In the genomic region with DNA sequence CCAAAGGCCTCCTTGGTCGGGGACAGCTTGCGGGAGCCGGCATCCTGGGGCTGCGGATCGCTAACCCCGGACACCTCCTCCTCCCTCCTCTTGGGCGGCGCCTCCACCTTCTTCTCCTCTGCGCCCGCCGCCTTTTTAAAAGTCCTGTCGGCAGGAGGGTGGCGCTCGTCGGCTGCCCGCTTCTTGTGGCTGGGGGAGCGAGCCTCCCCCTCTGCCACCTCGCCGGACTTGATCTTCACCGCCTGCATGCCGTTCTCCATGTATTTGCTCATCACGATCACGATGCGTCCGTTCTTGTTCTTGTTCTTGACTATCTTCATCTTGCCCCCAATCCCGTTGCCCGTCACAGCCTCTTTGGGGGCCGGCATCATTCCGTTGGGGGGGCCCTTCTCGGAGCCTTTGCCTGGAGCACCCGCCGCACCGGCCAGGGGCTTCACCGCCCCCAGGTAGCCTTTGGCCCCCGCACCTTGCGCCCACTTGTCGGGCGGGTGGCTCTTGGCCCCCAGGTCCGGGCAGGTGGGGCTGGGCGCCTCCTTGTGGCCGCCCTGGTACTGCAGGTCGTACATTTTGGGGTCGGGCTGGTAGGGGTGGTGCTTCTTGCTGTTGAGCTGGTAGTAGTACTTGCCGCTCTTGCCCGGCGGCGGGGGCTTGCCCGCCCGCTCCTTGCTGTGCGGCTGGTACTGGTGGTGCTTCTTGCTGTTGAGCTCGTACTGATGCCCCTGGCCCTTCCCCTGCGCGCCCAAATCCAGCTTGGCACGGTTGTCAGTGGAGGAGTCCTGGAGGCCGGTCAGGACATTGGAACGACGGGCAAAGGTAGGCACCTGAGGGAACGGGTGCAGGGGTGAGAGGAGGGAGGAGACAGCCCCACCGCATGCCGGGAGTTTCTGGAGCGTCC, we compare ENCODE assay signal across 8 cellular contexts. TPM values are rescaled to one million over a fixed set of nuclear protein-coding genes. Genes with fewer than 3 reads are reported as not detected.
DNase-seq lines count a peak whose midpoint lies in the region; ATAC-seq and TF ChIP-seq lines count a peak whose summit lies in the region.

No MANE protein-coding gene starts in this region.

- H3K9me3 ChIP-seq in ovary = no peaks in the 10 kb centered on the region

- H3K4me1 Mint-ChIP-seq in chondrocyte (ENCODE audit: low read depth) = peaks cover 35% of the 10 kb centered on the region

- H3K4me3 ChIP-seq in GM06990 (replicated peaks; ENCODE audit: low read depth, low read length) (no peak overlapping the region), ovary (no peak overlapping the region)

- peaks cover 6% of the 10 kb centered on the region for H3K36me3 ChIP-seq in GM06990 (ENCODE audit: control insufficient read depth, insufficient read depth, low read length)
- no peaks in the 10 kb centered on the region for H3K36me3 ChIP-seq in ovary

- no peak for TF ChIP-seq POLR2A in ovary (IDR thresholded peaks at IDR 0.05)

- H3K27ac Mint-ChIP-seq in chondrocyte (ENCODE audit: unreplicated experiment) = no peak overlapping the region

- ATAC-seq in GM18873 (IDR thresholded peaks at IDR 0.05; ENCODE audit: low FRiP score, unreplicated experiment) = no peak

- DNase-seq in GM06990 (ENCODE audit: extremely low read depth, insufficient read length) (no peak), NAMALWA (ENCODE audit: low spot score) (peak; percentile 55), chondrocyte (ENCODE audit: low spot score) (no peak), ovary (peak in 1 of 5 donors; percentile 53), DMS79 (lab: John Stamatoyannopoulos, UW) (no peak), superior temporal gyrus (ENCODE audit: extremely low spot score) (no peak), NCI-H2107 (lab: John Stamatoyannopoulos, UW) (no peak)

- no peak for TF ChIP-seq EP300 in ovary (IDR thresholded peaks at IDR 0.05)

- no peak overlapping the region for H3K4me3 Mint-ChIP-seq in chondrocyte (ENCODE audit: unreplicated experiment)

- no peaks in the 10 kb centered on the region for H3K27me3 Mint-ChIP-seq in chondrocyte (ENCODE audit: low read depth)

- intact Hi-C loops in ovary (cut with DNase I) = no loop called here

- H3K9me3 Mint-ChIP-seq in chondrocyte (ENCODE audit: low read depth) = no peaks in the 10 kb centered on the region

- no peak overlapping the region for H3K27ac ChIP-seq in ovary

- WGBS in ovary, 3 donors = 86 to 88% (median 86%) methylated on average over 61 of the region's 61 CpGs

- peaks cover 25% of the 10 kb centered on the region for H3K4me1 ChIP-seq in ovary (ENCODE audit: insufficient read depth)

- TF ChIP-seq CTCF in GM06990 (IDR thresholded peaks at IDR 0.05; ENCODE audit: insufficient read depth, low read length, poor library complexity, severe bottlenecking) = peak; percentile 61
- peak; percentile 85 for TF ChIP-seq CTCF in chondrocyte (IDR thresholded peaks at IDR 0.05)
- peak in 2 of 3 donors; percentile 26 to 45 for TF ChIP-seq CTCF in ovary (IDR thresholded peaks at IDR 0.05)

- peaks cover 8% of the 10 kb centered on the region for H3K36me3 Mint-ChIP-seq in chondrocyte (ENCODE audit: low read depth)

- H3K27me3 ChIP-seq in GM06990 (replicated peaks; ENCODE audit: control insufficient read depth, insufficient read depth, low read length) = no peaks in the 10 kb centered on the region
- H3K27me3 ChIP-seq in ovary = no peaks in the 10 kb centered on the region

RNA-seq across cellular contexts. Expression of gene CBX4, which starts 4.4 kb away (rescaled TPM):
- total RNA-seq in chondrocyte = 26.7 to 27.2 TPM (median 26.8 TPM) in 3 replicates
- 10 to 100 TPM in 6 of 7 donors, 1 to 10 TPM in 1; 5.5 to 27.9 (median 16.5) TPM for total RNA-seq in ovary
- 10 to 100 TPM in 1 of 2 donors, 1 to 10 TPM in 1; 7.8 to 10.7 TPM for polyA plus RNA-seq in ovary

RNA-seq across cellular contexts. Expression of gene CBX8, which starts 37.9 kb away (rescaled TPM):
- 4.6 to 8.3 TPM (median 6.1 TPM) in 3 replicates for total RNA-seq in chondrocyte
- total RNA-seq in ovary = 1 to 10 TPM in 6 of 7 donors, under 1 TPM in 1; 0.60 to 7.0 (median 3.9) TPM
- 1 to 10 TPM; 1.1 to 3.2 TPM for polyA plus RNA-seq in ovary

RNA-seq across cellular contexts. Expression of gene CBX2, which starts 56.9 kb away (rescaled TPM):
- total RNA-seq in chondrocyte (4.1 to 11.8 TPM (median 4.9 TPM) in 3 replicates), ovary (1 to 10 TPM; 2.1 to 5.7 (median 4.8) TPM)
- polyA plus RNA-seq in ovary = 1 to 10 TPM in 1 of 2 donors, under 1 TPM in 1; 0.92 to 4.0 TPM
